ENCODE assay signal across 13 cellular contexts in genomic region chr18:77077836-77078456, GRCh38. TPM values are rescaled to one million over a fixed set of nuclear protein-coding genes. Genes with fewer than 3 reads are reported as not detected.
A peak's percentile ranks its signal among the peaks of the same experiment; 100 is the strongest.
DNase-seq lines count a peak whose midpoint lies in the region; ATAC-seq and TF ChIP-seq lines count a peak whose summit lies in the region.
"Had no signal": no experiment of that assay in that cellular context is flagged by ENCODE, and none has a peak within 500 bp of the region (broad histone marks: within the 10 kb centered on the region; RNA-seq: fewer than 3 reads in every experiment).

No MANE protein-coding gene starts in this region.

- H3K27me3 Mint-ChIP-seq in activated CD8-positive, alpha-beta memory T cell treated with anti-CD3 and anti-CD28 coated beads, Interleukin-2, amount 10 ng/mL, durations not matched to agents 7 days and 5 days, result no peaks in the 10 kb centered on the region
- H3K27me3 Mint-ChIP-seq: memory B cell had no signal

- CTCF ChIA-PET in activated CD8-positive, alpha-beta memory T cell treated with anti-CD3 and anti-CD28 coated beads, Interleukin-2, amount 10 ng/mL, durations not matched to agents 7 days and 5 days (lab: Charles Lee), result interaction anchor here (1.2 to 1.4 kb wide), 3 partner anchors 8 to 47 kb away, joined by 3 to 5 read pairs (median 3); no protein-coding TSS in a partner anchor

- H3K4me1 ChIP-seq in left lung, result peaks cover 2 to 80% of the 10 kb centered on the region in 2 donors

- no peaks in the 10 kb centered on the region for H3K27me3 ChIP-seq in left lung
- H3K27me3 ChIP-seq: dorsolateral prefrontal cortex had no signal

- intact Hi-C loops in left lung (cut with DNase I), result no loop called here

- peak; percentile 42 for DNase-seq in stimulated activated CD4-positive, alpha-beta T cell treated with anti-CD3 and anti-CD28 coated beads, Interleukin-1b, Interleukin-23, amount 100 ng/mL, for 48 hours
- no peak for DNase-seq in stimulated activated CD4-positive, alpha-beta T cell treated with anti-CD3 and anti-CD28 coated beads, Interleukin-2, amount 100 ng/mL, for 48 hours
- DNase-seq in activated CD8-positive, alpha-beta memory T cell treated with anti-CD3 and anti-CD28 coated beads, Interleukin-2, amount 10 ng/mL, durations not matched to agents 7 days and 5 days, result no peak
- DNase-seq in left lung, result no peak
- no peak for DNase-seq in OCI-M2 (lab: John Stamatoyannopoulos, UW; ENCODE audit: unreplicated experiment)
- no peak for DNase-seq in AG08396 (ENCODE audit: low spot score)
- DNase-seq in cerebellum (ENCODE audit: low spot score), result no peak
- DNase-seq in islet precursor cell, result no peak
- DNase-seq: dorsolateral prefrontal cortex, NCI-H2081 had no signal

- no peaks in the 10 kb centered on the region for H3K9me3 ChIP-seq in left lung

- no peak overlapping the region for H3K4me3 ChIP-seq in left lung
- H3K4me3 ChIP-seq: dorsolateral prefrontal cortex, GM23338 had no signal

- TF ChIP-seq CTCF in left lung (IDR thresholded peaks at IDR 0.05), result no peak

- peaks cover 54% of the 10 kb centered on the region for H3K36me3 Mint-ChIP-seq in activated CD8-positive, alpha-beta memory T cell treated with anti-CD3 and anti-CD28 coated beads, Interleukin-2, amount 10 ng/mL, durations not matched to agents 7 days and 5 days

- peak overlapping the region in 1 of 2 donors; percentile 41 for H3K27ac ChIP-seq in left lung
- H3K27ac ChIP-seq: dorsolateral prefrontal cortex had no signal

- no peak for ATAC-seq in activated CD8-positive, alpha-beta memory T cell treated with anti-CD3 and anti-CD28 coated beads, Interleukin-2, amount 10 ng/mL, durations not matched to agents 7 days and 5 days
- ATAC-seq in left lung, result peak; percentile 5
- ATAC-seq: GM23338, HepG2 had no signal

- peak overlapping the region; percentile 41 for H3K27ac Mint-ChIP-seq in activated CD8-positive, alpha-beta memory T cell treated with anti-CD3 and anti-CD28 coated beads, Interleukin-2, amount 10 ng/mL, durations not matched to agents 7 days and 5 days
- H3K27ac Mint-ChIP-seq: GM23338, memory B cell had no signal

- no peaks in the 10 kb centered on the region for H3K36me3 ChIP-seq in left lung

- H3K4me1 Mint-ChIP-seq in activated CD8-positive, alpha-beta memory T cell treated with anti-CD3 and anti-CD28 coated beads, Interleukin-2, amount 10 ng/mL, durations not matched to agents 7 days and 5 days, result peaks cover 78% of the 10 kb centered on the region

- H3K9me3 Mint-ChIP-seq in activated CD8-positive, alpha-beta memory T cell treated with anti-CD3 and anti-CD28 coated beads, Interleukin-2, amount 10 ng/mL, durations not matched to agents 7 days and 5 days (ENCODE audit: low read depth), result no peaks in the 10 kb centered on the region
- H3K9me3 Mint-ChIP-seq: GM23338, memory B cell had no signal

- H3K4me3 Mint-ChIP-seq in activated CD8-positive, alpha-beta memory T cell treated with anti-CD3 and anti-CD28 coated beads, Interleukin-2, amount 10 ng/mL, durations not matched to agents 7 days and 5 days, result no peak overlapping the region
- H3K4me3 Mint-ChIP-seq: GM23338, memory B cell had no signal

RNA-seq across cellular contexts. Expression of gene MBP, which starts 54.6 kb away (rescaled TPM):
- total RNA-seq in activated CD8-positive, alpha-beta memory T cell treated with anti-CD3 and anti-CD28 coated beads, Interleukin-2, amount 10 ng/mL, durations not matched to agents 7 days and 5 days, result 100 to 1,000 TPM in 1 of 2 experiments, 10 to 100 TPM in 1; 94.7 to 101 TPM
- total RNA-seq in left lung (10 to 100 TPM; 40.5 to 56.7 TPM), cerebellum (22.5 TPM)
